Comparison of ENCODE assay signal across 23 cellular contexts in genomic region chr7:35485436-35485835, GRCh38.
"Had no signal": no experiment of that assay in that cellular context is flagged by ENCODE, and none has a peak within 500 bp of the region (broad histone marks: within the 10 kb centered on the region; RNA-seq: fewer than 3 reads in every experiment).

No MANE protein-coding gene starts in this region.

- H3K27me3 ChIP-seq: gastroesophageal sphincter, pancreas, right atrium auricular region, sigmoid colon, stomach, upper lobe of right lung, vagina had no signal

- H3K36me3 ChIP-seq: gastroesophageal sphincter, left ventricle myocardium inferior, lower lobe of right lung, pancreas, right atrium auricular region, sigmoid colon, stomach, thoracic aorta, upper lobe of right lung, vagina had no signal

- DNase-seq: central memory CD4-positive, alpha-beta T cell; effector CD4-positive, alpha-beta T cell; glutamatergic neuron; left cardiac atrium; left ventricle myocardium inferior; lower lobe of right lung; naive B cell; nucleus accumbens; pancreas; psoas muscle; sigmoid colon; stimulated activated CD4-positive, alpha-beta T cell treated with anti-CD3 and anti-CD28 coated beads, Interleukin-12 subunit alpha, Interleukin-12 subunit beta, amount 100 ng/mL, for 4 hours; stimulated activated naive CD4-positive, alpha-beta T cell; stomach; substantia nigra; upper lobe of right lung had no signal

- H3K4me3 ChIP-seq: coronary artery, gastroesophageal sphincter, left ventricle myocardium inferior, lower lobe of right lung, pancreas, psoas muscle, right atrium auricular region, sigmoid colon, skin epidermis, stomach, thoracic aorta, upper lobe of right lung, vagina had no signal

- H3K4me3 Mint-ChIP-seq: memory B cell, naive B cell had no signal

- H3K4me1 Mint-ChIP-seq: memory B cell, naive B cell had no signal

- H3K27ac ChIP-seq: coronary artery, gastroesophageal sphincter, left ventricle myocardium inferior, lower lobe of right lung, pancreas, psoas muscle, right atrium auricular region, sigmoid colon, skin epidermis, stomach, thoracic aorta, upper lobe of right lung, vagina had no signal

- H3K4me1 ChIP-seq: gastroesophageal sphincter, lower lobe of right lung, pancreas, psoas muscle, right atrium auricular region, sigmoid colon, stomach, upper lobe of right lung, vagina had no signal

- H3K9me3 Mint-ChIP-seq: memory B cell had no signal

- H3K36me3 Mint-ChIP-seq: memory B cell, naive B cell had no signal

- ATAC-seq: gastroesophageal sphincter, left cardiac atrium, lower lobe of right lung, pancreas, psoas muscle, upper lobe of right lung had no signal

- H3K9me3 ChIP-seq: gastroesophageal sphincter, left ventricle myocardium inferior, lower lobe of right lung, pancreas, psoas muscle, right atrium auricular region, sigmoid colon, stomach, thoracic aorta, upper lobe of right lung, vagina had no signal

- H3K27ac Mint-ChIP-seq: memory B cell, naive B cell had no signal
